Comparison of ENCODE assay signal across 10 cellular contexts in genomic region chr1:103517380-103518047, GRCh38. TPM values are rescaled to one million over a fixed set of nuclear protein-coding genes. Genes with fewer than 3 reads are reported as not detected.
DNase-seq lines count a peak whose midpoint lies in the region; ATAC-seq and TF ChIP-seq lines count a peak whose summit lies in the region.
"Had no signal": no experiment of that assay in that cellular context is flagged by ENCODE, and none has a peak within 500 bp of the region (broad histone marks: within the 10 kb centered on the region; RNA-seq: fewer than 3 reads in every experiment).

No MANE protein-coding gene starts in this region.

- CTCF ChIA-PET in CD4-positive, alpha-beta T cell (lab: Charles Lee), result no interaction called here

- peak; percentile 82 for ATAC-seq in GM19023 (IDR thresholded peaks at IDR 0.05; ENCODE audit: unreplicated experiment)
- peak; percentile 70 for ATAC-seq in HG03469 (IDR thresholded peaks at IDR 0.05; ENCODE audit: unreplicated experiment)
- ATAC-seq in foreskin keratinocyte, result peak; percentile 48
- ATAC-seq in CD4-positive, alpha-beta T cell (ENCODE audit: poor library complexity), result no peak

- H3F3A ChIP-seq in GM23248 (ENCODE audit: insufficient read depth), result peaks cover 16% of the 10 kb centered on the region

- no peak overlapping the region for H3K4me3 Mint-ChIP-seq in CD4-positive, alpha-beta T cell

- H3K27ac ChIP-seq in GM23248 (no peak overlapping the region), foreskin keratinocyte (peak overlapping the region; percentile 34)
- no peak overlapping the region for H3K27ac ChIP-seq in CD4-positive, alpha-beta T cell (ENCODE audit: low read depth, low read length)
- H3K27ac ChIP-seq: left ventricle myocardium inferior, thyroid gland had no signal

- H3K27me3 ChIP-seq in GM23248 (replicated peaks; ENCODE audit: insufficient read depth) (no peaks in the 10 kb centered on the region), foreskin keratinocyte (no peaks in the 10 kb centered on the region)
- no peaks in the 10 kb centered on the region for H3K27me3 ChIP-seq in CD4-positive, alpha-beta T cell (ENCODE audit: control insufficient read depth, insufficient read depth, low read length)
- H3K27me3 ChIP-seq: thyroid gland had no signal

- POLR2A ChIA-PET in CD4-positive, alpha-beta T cell (lab: Charles Lee), result no interaction called here

- H3K9me3 Mint-ChIP-seq in CD4-positive, alpha-beta T cell, result no peaks in the 10 kb centered on the region

- no peak overlapping the region for H3K4me3 ChIP-seq in GM23248
- H3K4me3 ChIP-seq: left ventricle myocardium inferior, thyroid gland had no signal

- H3K4me1 Mint-ChIP-seq in CD4-positive, alpha-beta T cell (ENCODE audit: low read depth), result peaks cover 4% of the 10 kb centered on the region

- DNase-seq in GM23248 (peak; percentile 4), foreskin keratinocyte (peak in 1 of 2 donors; percentile 43), DMS79 treated with DMSO at 0.1 percent for 48 hours (lab: John Stamatoyannopoulos, UW) (no peak), NCI-H1436 treated with DMSO at 0.1 percent for 48 hours (lab: John Stamatoyannopoulos, UW) (no peak)
- DNase-seq in CD4-positive, alpha-beta T cell, result no peak
- no peak for DNase-seq in activated CD4-positive, alpha-beta T cell treated with anti-CD3 and anti-CD28 coated beads, Interleukin-2, amount 50 U/mL, for 48 hours
- DNase-seq: left ventricle myocardium inferior, thyroid gland had no signal

- H3K9me2 ChIP-seq in GM23248 (ENCODE audit: insufficient read depth), result no peaks in the 10 kb centered on the region

- intact Hi-C loops in CD4-positive, alpha-beta T cell (cut with DNase I, micrococcal nuclease), result loop anchor here in 1 of 2 experiments (10.0 kb wide), 1 partner anchor 1753 kb away; no protein-coding TSS in a partner anchor

- no peaks in the 10 kb centered on the region for H3K36me3 ChIP-seq in GM23248 (ENCODE audit: low read depth)
- H3K36me3 ChIP-seq: left ventricle myocardium inferior, thyroid gland had no signal

- peaks cover 19% of the 10 kb centered on the region for H3K4me1 ChIP-seq in GM23248 (ENCODE audit: insufficient read depth)
- peaks cover 19% of the 10 kb centered on the region for H3K4me1 ChIP-seq in foreskin keratinocyte
- H3K4me1 ChIP-seq: thyroid gland had no signal

- H4K20me1 ChIP-seq in GM23248 (ENCODE audit: insufficient read depth), result no peaks in the 10 kb centered on the region

- H3K9me3 ChIP-seq in GM23248 (ENCODE audit: low read depth), result no peaks in the 10 kb centered on the region
- no peaks in the 10 kb centered on the region for H3K9me3 ChIP-seq in CD4-positive, alpha-beta T cell (ENCODE audit: control insufficient read depth, low read length)
- H3K9me3 ChIP-seq: left ventricle myocardium inferior, thyroid gland had no signal

- H3K9ac ChIP-seq in GM23248, result no peak overlapping the region

- no peaks in the 10 kb centered on the region for H3K27me3 Mint-ChIP-seq in CD4-positive, alpha-beta T cell

- H3K79me2 ChIP-seq in GM23248 (ENCODE audit: insufficient read depth), result no peaks in the 10 kb centered on the region

- H3K4me2 ChIP-seq in GM23248 (ENCODE audit: unreplicated experiment), result no peak overlapping the region

- H2AFZ ChIP-seq in GM23248, result no peak overlapping the region

- in situ Hi-C loops in GM23248 (cut with MboI), result no loop called here

- no peak for TF ChIP-seq CTCF in foreskin keratinocyte (conservative IDR thresholded peaks at IDR 0.05)
- TF ChIP-seq CTCF in CD4-positive, alpha-beta T cell (IDR thresholded peaks at IDR 0.05), result no peak

- WGBS in GM23248 (ENCODE audit: low coverage in 1 of 2, low lambda C conversion rate in 2 of 2, missing lambda C conversion rate in 2 of 2), 2 experiments, result 83 to 91% methylated on average over 2 of the region's 2 CpGs

- no peaks in the 10 kb centered on the region for H3K36me3 Mint-ChIP-seq in CD4-positive, alpha-beta T cell (ENCODE audit: low read depth)

- no peak overlapping the region for H3K27ac Mint-ChIP-seq in CD4-positive, alpha-beta T cell

RNA-seq across cellular contexts. Expression of gene RNPC3, which starts 8.0 kb away (rescaled TPM):
- total RNA-seq in GM23248 (2014; rRNA removed; shearing (Covaris generic)), result 4.4 TPM in 2 replicates
- polyA plus RNA-seq in GM23248 (2016; fragmentation: Nextera tagmentation; extraction: Ambion mirVana), result 6.8 and 8.1 TPM in 2 replicates
- 8.1 TPM in 2 replicates for total RNA-seq in foreskin keratinocyte
- 3.2 and 3.9 TPM in 2 replicates for polyA plus RNA-seq in foreskin keratinocyte
- 10 to 100 TPM; 48.6 to 52.5 TPM for total RNA-seq in CD4-positive, alpha-beta T cell

RNA-seq across cellular contexts. Expression of gene AMY2B, which starts 53.9 kb away (rescaled TPM):
- 1.1 and 2.5 TPM in 2 replicates for total RNA-seq in GM23248 (2014; rRNA removed; shearing (Covaris generic))
- polyA plus RNA-seq in GM23248 (2016; fragmentation: Nextera tagmentation; extraction: Ambion mirVana) (0.63 and 0.94 TPM in 2 replicates), foreskin keratinocyte (1.1 and 1.2 TPM in 2 replicates)
- 1.9 and 2.6 TPM in 2 replicates for total RNA-seq in foreskin keratinocyte
- 10 to 100 TPM; 30.9 to 31.5 TPM for total RNA-seq in CD4-positive, alpha-beta T cell
